9 cellular contexts compared by ENCODE assay signal in the genomic region with DNA sequence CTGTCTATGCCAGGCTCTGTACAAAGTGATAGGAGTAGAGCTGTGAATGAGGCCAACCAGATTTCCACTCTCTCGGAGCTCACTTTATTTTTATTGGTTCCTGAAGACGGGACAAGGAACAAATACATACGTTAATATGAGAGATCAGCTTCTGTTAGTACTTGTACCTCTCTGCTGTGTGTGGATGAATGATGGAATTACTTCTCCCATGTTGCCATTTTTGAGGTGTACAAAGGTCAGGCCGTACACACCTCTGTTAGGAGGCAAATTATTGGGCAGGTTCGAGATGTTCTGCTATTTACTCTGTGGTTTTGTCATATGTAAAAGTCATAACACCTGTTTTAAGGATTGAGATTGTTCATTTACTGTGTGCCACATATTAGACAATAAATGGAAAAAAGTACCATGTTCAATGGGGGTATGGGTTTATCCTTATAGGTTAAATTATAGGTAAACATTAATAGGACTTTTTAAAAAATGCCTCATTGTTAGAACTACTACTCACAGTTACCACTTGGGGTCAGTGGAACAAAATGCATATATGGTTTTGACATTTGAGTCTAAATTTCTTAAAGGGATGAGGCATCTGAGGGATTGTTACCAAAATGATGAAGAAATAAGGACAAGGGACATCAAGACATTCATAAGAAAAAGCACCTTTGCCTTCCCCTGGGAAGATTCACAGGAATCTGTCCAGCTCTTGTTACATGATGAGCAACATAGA. TPM values are rescaled to one million over a fixed set of nuclear protein-coding genes. Genes with fewer than 3 reads are reported as not detected.
DNase-seq lines count a peak whose midpoint lies in the region; ATAC-seq and TF ChIP-seq lines count a peak whose summit lies in the region.
"Had no signal": no experiment of that assay in that cellular context is flagged by ENCODE, and none has a peak within 500 bp of the region (broad histone marks: within the 10 kb centered on the region; RNA-seq: fewer than 3 reads in every experiment).

No MANE protein-coding gene starts in this region.

- TF ChIP-seq CTCF in GM06990 (IDR thresholded peaks at IDR 0.05; ENCODE audit: insufficient read depth, low read length, poor library complexity, severe bottlenecking), result peak; percentile 39
- TF ChIP-seq CTCF in coronary artery (IDR thresholded peaks at IDR 0.05), result no peak
- TF ChIP-seq CTCF in progenitor cell of endocrine pancreas (IDR thresholded peaks at IDR 0.05; ENCODE audit: unreplicated experiment), result peak; percentile 28

- H3K27ac ChIP-seq in coronary artery, result peak overlapping the region; percentile 94 to 97

- no peaks in the 10 kb centered on the region for H3K27me3 Mint-ChIP-seq in progenitor cell of endocrine pancreas

- peaks cover 1% of the 10 kb centered on the region for H3K36me3 Mint-ChIP-seq in progenitor cell of endocrine pancreas (ENCODE audit: insufficient read depth)

- H3K4me3 ChIP-seq in GM06990 (replicated peaks; ENCODE audit: low read depth, low read length) (no peak overlapping the region), coronary artery (peak overlapping the region; percentile 90)

- DNase-seq in GM06990 (ENCODE audit: extremely low read depth, insufficient read length) (no peak), LoVo (ENCODE audit: low spot score) (peak; percentile 30), coronary artery (ENCODE audit: low spot score) (no peak), progenitor cell of endocrine pancreas (ENCODE audit: low spot score, unreplicated experiment) (no peak), NCI-H1436 (lab: John Stamatoyannopoulos, UW) (no peak), NCI-H1694 treated with DMSO at 0.1 percent for 48 hours (lab: John Stamatoyannopoulos, UW) (no peak)
- DNase-seq: activated CD8-positive, alpha-beta memory T cell treated with anti-CD3 and anti-CD28 coated beads, Interleukin-2, amount 50 U/mL, for 4 hours had no signal

- H3K4me1 Mint-ChIP-seq in progenitor cell of endocrine pancreas (ENCODE audit: low read depth), result peaks cover 58% of the 10 kb centered on the region

- ATAC-seq in HG02852 (IDR thresholded peaks at IDR 0.05; ENCODE audit: unreplicated experiment) (no peak), HG02588 (IDR thresholded peaks at IDR 0.05; ENCODE audit: unreplicated experiment) (no peak)

- no peaks in the 10 kb centered on the region for H3K27me3 ChIP-seq in GM06990 (replicated peaks; ENCODE audit: control insufficient read depth, insufficient read depth, low read length)

- H3K4me3 Mint-ChIP-seq in progenitor cell of endocrine pancreas (ENCODE audit: low read depth), result peak overlapping the region; percentile 97

- H3K27ac Mint-ChIP-seq in progenitor cell of endocrine pancreas, result no peak overlapping the region

- H3K36me3 ChIP-seq in GM06990 (ENCODE audit: control insufficient read depth, insufficient read depth, low read length), result no peaks in the 10 kb centered on the region

- no peaks in the 10 kb centered on the region for H3K9me3 Mint-ChIP-seq in progenitor cell of endocrine pancreas (ENCODE audit: low read depth)

RNA-seq across cellular contexts. Expression of a gene that starts 26.9 kb away (rescaled TPM):
- 112 and 117 TPM in 2 replicates for total RNA-seq in progenitor cell of endocrine pancreas

RNA-seq across cellular contexts. Expression of a gene that starts 27.1 kb away (rescaled TPM):
- total RNA-seq in progenitor cell of endocrine pancreas, result 2.7 and 3.5 TPM in 2 replicates

RNA-seq across cellular contexts. Expression of a gene that starts 37.6 kb away (rescaled TPM):
- total RNA-seq in progenitor cell of endocrine pancreas, result not detected in 2 replicates
